In the genomic region with DNA sequence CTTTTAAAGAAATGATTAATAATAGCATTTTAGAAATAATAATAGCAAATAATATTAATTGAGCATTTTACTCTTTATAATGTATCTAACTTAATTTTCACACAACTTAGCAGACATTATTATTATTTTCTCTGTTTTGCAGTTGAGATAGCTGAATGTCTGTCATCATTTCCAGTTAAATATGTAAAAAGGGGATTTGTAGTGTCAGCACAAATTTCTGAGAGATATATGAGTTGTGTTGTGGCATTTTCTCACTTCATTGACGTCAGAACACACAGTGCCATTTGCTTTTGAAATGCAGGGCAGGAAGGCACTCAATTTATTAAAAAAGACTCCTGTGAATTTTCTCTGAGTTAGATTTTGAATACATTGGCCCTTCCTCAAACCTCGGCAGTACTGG, we compare ENCODE assay signal across 33 cellular contexts.
"Had no signal": no experiment of that assay in that cellular context is flagged by ENCODE, and none has a peak within 500 bp of the region (broad histone marks: within the 10 kb centered on the region; RNA-seq: fewer than 3 reads in every experiment).

No MANE protein-coding gene starts in this region.

- H3K36me3 ChIP-seq: neutrophil, ovary, spleen, suprapubic skin, tibial artery, transverse colon, upper lobe of right lung, uterus had no signal

- H3K79me2 ChIP-seq: parathyroid adenoma had no signal

- H3K4me2 ChIP-seq: smooth muscle cell had no signal

- DNase-seq: naive thymus-derived CD8-positive, alpha-beta T cell; nephron progenitor cell; nucleus accumbens; ovary; posterior cingulate gyrus; psoas muscle; right cardiac atrium; spleen; stimulated activated CD4-positive, alpha-beta T cell treated with anti-CD3 and anti-CD28 coated beads, Interleukin-12 subunit alpha, Interleukin-12 subunit beta, amount 100 ng/mL, for 4 hours; stimulated activated CD4-positive, alpha-beta T cell treated with anti-CD3 and anti-CD28 coated beads, Interleukin-1b, Interleukin-23, amount 100 ng/mL, for 48 hours; stimulated activated CD4-positive, alpha-beta T cell treated with anti-CD3 and anti-CD28 coated beads, Interleukin-4, amount 100 ng/mL, for 1 hour; stimulated activated CD4-positive, alpha-beta T cell treated with anti-CD3 and anti-CD28 coated beads, Interleukin-4, amount 100 ng/mL, for 4 hours; stimulated activated CD8-positive, alpha-beta memory T cell treated with anti-CD3 and anti-CD28 coated beads, Interleukin-4, amount 100 ng/mL, for 48 hours; stimulated activated naive CD4-positive, alpha-beta T cell; stimulated activated naive CD8-positive, alpha-beta T cell treated with anti-CD3 and anti-CD28 coated beads, Interleukin-15, amount 100 ng/mL, for 72 hours; stimulated activated naive CD8-positive, alpha-beta T cell treated with anti-CD3 and anti-CD28 coated beads, Interleukin-15, Interleukin-2, amounts not matched to agents 100 U/mL and 50 U/mL, for 24 hours; substantia nigra; testis; tibial artery; transverse colon; upper lobe of right lung; uterus had no signal

- H3K4me1 ChIP-seq: parathyroid adenoma, psoas muscle, spleen, suprapubic skin, testis, tibial artery, transverse colon, upper lobe of right lung, uterus had no signal

- H3K36me3 Mint-ChIP-seq: naive thymus-derived CD8-positive, alpha-beta T cell; natural killer cell treated with Interleukin-12 subunit alpha and Interleukin-12 subunit beta and Interleukin-15 and Interleukin-18, amount 100 ng/mL, for 72 hours; stimulated activated memory B cell treated with anti-CD40 and anti-IgM and Interleukin-4, amounts not matched to agents 10 μg/mL and 1 μg/mL and 100 μg/mL, for 72 hours; type B pancreatic cell had no signal

- H3K4me1 Mint-ChIP-seq: naive thymus-derived CD8-positive, alpha-beta T cell; nephron progenitor cell; stimulated activated memory B cell treated with anti-CD40 and anti-IgM and Interleukin-4, amounts not matched to agents 10 μg/mL and 1 μg/mL and 100 μg/mL, for 72 hours; stimulated activated naive CD8-positive, alpha-beta T cell treated with anti-CD3 and anti-CD28 coated beads, Interleukin-15, amount 100 ng/mL, for 72 hours had no signal

- H3K27ac ChIP-seq: neutrophil, ovary, parathyroid adenoma, psoas muscle, skin epidermis, spleen, suprapubic skin, testis, tibial artery, transverse colon, upper lobe of right lung, uterus had no signal

- H3K9me3 Mint-ChIP-seq: nephron progenitor cell; neural crest cell; stimulated activated memory B cell treated with anti-CD40 and anti-IgM and Interleukin-4, amounts not matched to agents 10 μg/mL and 1 μg/mL and 100 μg/mL, for 72 hours; stimulated activated naive CD8-positive, alpha-beta T cell treated with anti-CD3 and anti-CD28 coated beads, Interleukin-15, amount 100 ng/mL, for 72 hours; type B pancreatic cell had no signal

- ATAC-seq: naive thymus-derived CD8-positive, alpha-beta T cell; natural killer cell treated with Interleukin-12 subunit alpha and Interleukin-12 subunit beta and Interleukin-15 and Interleukin-18, amount 100 ng/mL, for 72 hours; psoas muscle; right cardiac atrium; sciatic nerve; stimulated activated memory B cell treated with anti-CD40 and anti-IgM and Interleukin-4, amounts not matched to agents 10 μg/mL and 1 μg/mL and 100 μg/mL, for 72 hours; stimulated activated naive CD8-positive, alpha-beta T cell treated with anti-CD3 and anti-CD28 coated beads, Interleukin-15, amount 100 ng/mL, for 72 hours; stimulated activated naive CD8-positive, alpha-beta T cell treated with anti-CD3 and anti-CD28 coated beads, Interleukin-15, Interleukin-2, amounts not matched to agents 100 U/mL and 50 U/mL, for 24 hours; upper lobe of right lung had no signal

- H3K4me3 Mint-ChIP-seq: naive thymus-derived CD8-positive, alpha-beta T cell; natural killer cell treated with Interleukin-12 subunit alpha and Interleukin-12 subunit beta and Interleukin-15 and Interleukin-18, amount 100 ng/mL, for 72 hours; nephron progenitor cell; neural crest cell; stimulated activated memory B cell treated with anti-CD40 and anti-IgM and Interleukin-4, amounts not matched to agents 10 μg/mL and 1 μg/mL and 100 μg/mL, for 72 hours; stimulated activated naive CD8-positive, alpha-beta T cell treated with anti-CD3 and anti-CD28 coated beads, Interleukin-15, amount 100 ng/mL, for 72 hours; type B pancreatic cell had no signal

- H3K4me3 ChIP-seq: ovary, psoas muscle, skin epidermis, smooth muscle cell, spleen, suprapubic skin, testis, tibial artery, transverse colon, upper lobe of right lung, uterus had no signal

- H3K27me3 ChIP-seq: neutrophil, ovary, spleen, suprapubic skin, testis, tibial artery, transverse colon, upper lobe of right lung, uterus had no signal

- H3K9me3 ChIP-seq: neutrophil, ovary, psoas muscle, suprapubic skin, testis, tibial artery, transverse colon, upper lobe of right lung, uterus had no signal

- H3K27me3 Mint-ChIP-seq: naive thymus-derived CD8-positive, alpha-beta T cell; natural killer cell treated with Interleukin-12 subunit alpha and Interleukin-12 subunit beta and Interleukin-15 and Interleukin-18, amount 100 ng/mL, for 72 hours; progenitor cell of endocrine pancreas; stimulated activated memory B cell treated with anti-CD40 and anti-IgM and Interleukin-4, amounts not matched to agents 10 μg/mL and 1 μg/mL and 100 μg/mL, for 72 hours; stimulated activated naive CD8-positive, alpha-beta T cell treated with anti-CD3 and anti-CD28 coated beads, Interleukin-15, amount 100 ng/mL, for 72 hours; type B pancreatic cell had no signal

- H3K9ac ChIP-seq: parathyroid adenoma had no signal

- H3K27ac Mint-ChIP-seq: naive thymus-derived CD8-positive, alpha-beta T cell; natural killer cell treated with Interleukin-12 subunit alpha and Interleukin-12 subunit beta and Interleukin-15 and Interleukin-18, amount 100 ng/mL, for 72 hours; nephron progenitor cell; progenitor cell of endocrine pancreas; stimulated activated memory B cell treated with anti-CD40 and anti-IgM and Interleukin-4, amounts not matched to agents 10 μg/mL and 1 μg/mL and 100 μg/mL, for 72 hours; stimulated activated naive CD8-positive, alpha-beta T cell treated with anti-CD3 and anti-CD28 coated beads, Interleukin-15, amount 100 ng/mL, for 72 hours; type B pancreatic cell had no signal

- H2AFZ ChIP-seq: parathyroid adenoma had no signal
